Comparison of ENCODE assay signal across 13 cellular contexts in genomic region chr21:33558777-33559421, GRCh38.
"Had no signal": no experiment of that assay in that cellular context is flagged by ENCODE, and none has a peak within 500 bp of the region (broad histone marks: within the 10 kb centered on the region; RNA-seq: fewer than 3 reads in every experiment).

No MANE protein-coding gene starts in this region.

- H3K9me3 ChIP-seq: gastrocnemius medialis, sigmoid colon, upper lobe of left lung had no signal

- ATAC-seq: left ventricle myocardium superior, WTC11 had no signal

- H3K4me3 ChIP-seq: gastrocnemius medialis, sigmoid colon, SK-N-MC, upper lobe of left lung had no signal

- H3K27me3 ChIP-seq: gastrocnemius medialis, sigmoid colon, upper lobe of left lung had no signal

- H3K27ac ChIP-seq: gastrocnemius medialis, SK-N-MC, upper lobe of left lung had no signal

- DNase-seq: activated CD4-positive, alpha-beta T cell treated with anti-CD3 and anti-CD28 coated beads, Interleukin-2, amount 10 ng/mL, durations not matched to agents 7 days and 5 days; gastrocnemius medialis; left ventricle myocardium superior; occipital lobe; sigmoid colon; stimulated activated CD4-positive, alpha-beta T cell treated with anti-CD3 and anti-CD28 coated beads, Interleukin-2, amount 100 ng/mL, for 48 hours; stimulated activated naive CD4-positive, alpha-beta T cell treated with Interleukin-2 at 50 U/mL for 16 hours; T-helper 1 cell; upper lobe of left lung had no signal

- FAIRE-seq: colon, keratinocyte had no signal
